ENCODE assay signal across 9 cellular contexts in the genomic region with DNA sequence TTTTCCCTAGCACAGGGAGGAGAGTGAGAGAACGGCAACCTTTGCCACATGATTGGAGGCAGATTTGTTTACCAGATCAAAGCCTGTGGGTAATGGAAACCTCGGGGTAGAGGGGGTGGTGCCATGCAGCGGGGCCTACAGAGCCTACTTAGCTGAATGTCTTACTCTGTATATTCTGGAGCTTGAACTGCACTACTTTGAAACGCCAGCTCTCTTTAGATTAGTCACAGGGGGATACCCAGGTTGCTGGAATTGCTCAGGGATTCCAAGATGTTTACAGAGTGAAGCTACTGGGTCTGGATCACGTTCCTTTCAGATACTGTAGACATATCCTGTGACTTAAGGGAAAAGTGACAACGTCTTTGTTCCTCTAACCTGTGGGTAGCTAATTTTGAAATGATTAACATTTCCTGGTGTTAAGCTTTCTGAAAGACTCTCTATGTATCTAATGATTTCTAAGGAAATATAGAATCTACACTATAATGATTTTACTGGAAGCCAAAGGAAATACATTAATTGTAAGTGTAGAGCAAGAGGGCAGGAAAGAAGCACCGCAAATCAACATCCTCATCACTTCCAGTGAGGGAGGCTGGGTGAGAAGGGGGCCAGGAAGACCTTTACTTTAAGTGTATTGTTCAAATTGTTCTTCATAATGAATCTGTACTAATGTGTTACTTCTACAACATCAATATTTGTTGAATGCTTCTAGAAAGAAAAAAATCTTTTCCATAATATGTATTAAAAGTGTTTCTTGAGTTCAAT.
DNase-seq lines count a peak whose midpoint lies in the region; ATAC-seq and TF ChIP-seq lines count a peak whose summit lies in the region.
"Had no signal": no experiment of that assay in that cellular context is flagged by ENCODE, and none has a peak within 500 bp of the region (broad histone marks: within the 10 kb centered on the region; RNA-seq: fewer than 3 reads in every experiment).

No MANE protein-coding gene starts in this region.

- no peak for TF ChIP-seq CTCF in neural cell (IDR thresholded peaks at IDR 0.05; ENCODE audit: poor library complexity, severe bottlenecking)

- H3K9ac ChIP-seq in neural cell (ENCODE audit: low read length), result no peak overlapping the region

- H3K4me2 ChIP-seq in neural cell (ENCODE audit: low read length), result no peak overlapping the region

- peak; percentile 71 for DNase-seq in activated effector memory CD4-positive, alpha-beta T cell treated with anti-CD3 and anti-CD28 coated beads, Interleukin-2, amount 50 U/mL, for 16 hours
- no peak for DNase-seq in activated effector memory CD4-positive, alpha-beta T cell treated with Interleukin-2 at 50 U/mL for 16 hours
- peak; percentile 38 for DNase-seq in activated naive CD8-positive, alpha-beta T cell treated with anti-CD3 and anti-CD28 coated beads for 36 hours
- no peak for DNase-seq in DMS79 treated with DMSO at 0.1 percent for 48 hours (lab: John Stamatoyannopoulos, UW)
- DNase-seq in NCI-H146 (lab: John Stamatoyannopoulos, UW), result no peak
- no peak for DNase-seq in NCI-H748 treated with DMSO at 0.1 percent for 48 hours (lab: John Stamatoyannopoulos, UW)
- DNase-seq: mucosa of descending colon had no signal

- H3K4me1 Mint-ChIP-seq in activated naive CD8-positive, alpha-beta T cell treated with anti-CD3 and anti-CD28 coated beads for 36 hours, result peaks cover 30% of the 10 kb centered on the region

- peak overlapping the region; percentile 54 for H3K4me3 Mint-ChIP-seq in activated naive CD8-positive, alpha-beta T cell treated with anti-CD3 and anti-CD28 coated beads for 36 hours

- TF ChIP-seq EP300 in neural cell (conservative IDR thresholded peaks at IDR 0.05; ENCODE audit: poor library complexity, severe bottlenecking), result no peak

- H4K20me1 ChIP-seq in neural cell (ENCODE audit: insufficient read depth), result no peaks in the 10 kb centered on the region

- no peaks in the 10 kb centered on the region for H3K27me3 Mint-ChIP-seq in activated naive CD8-positive, alpha-beta T cell treated with anti-CD3 and anti-CD28 coated beads for 36 hours

- H3K27ac ChIP-seq in neural cell (ENCODE audit: low read length), result peak overlapping the region; percentile 29

- H3K79me2 ChIP-seq in neural cell (replicated peaks; ENCODE audit: insufficient read depth, low read length), result no peaks in the 10 kb centered on the region

- H3K9me2 ChIP-seq in neural cell (ENCODE audit: insufficient read depth, low read length), result no peaks in the 10 kb centered on the region

- no peaks in the 10 kb centered on the region for H3K27me3 ChIP-seq in neural cell (ENCODE audit: insufficient read depth, low read depth, low read length)

- no peaks in the 10 kb centered on the region for H3K9me3 ChIP-seq in neural cell (ENCODE audit: low read length)
- H3K9me3 ChIP-seq: mucosa of descending colon had no signal

- H3K9me3 Mint-ChIP-seq in activated naive CD8-positive, alpha-beta T cell treated with anti-CD3 and anti-CD28 coated beads for 36 hours, result no peaks in the 10 kb centered on the region

- H2AFZ ChIP-seq in neural cell (ENCODE audit: low read depth, low read length), result no peak overlapping the region

- no peak for ATAC-seq in HG03342 (IDR thresholded peaks at IDR 0.05; ENCODE audit: unreplicated experiment)
- ATAC-seq: mucosa of descending colon had no signal

- H3K4me3 ChIP-seq in neural cell (ENCODE audit: low read length), result no peak overlapping the region
- H3K4me3 ChIP-seq: mucosa of descending colon had no signal

- H3K36me3 Mint-ChIP-seq in activated naive CD8-positive, alpha-beta T cell treated with anti-CD3 and anti-CD28 coated beads for 36 hours, result no peaks in the 10 kb centered on the region

- H3K36me3 ChIP-seq in neural cell (ENCODE audit: insufficient read depth, low read length), result no peaks in the 10 kb centered on the region

- peak overlapping the region; percentile 89 for H3K27ac Mint-ChIP-seq in activated naive CD8-positive, alpha-beta T cell treated with anti-CD3 and anti-CD28 coated beads for 36 hours

- TF ChIP-seq RAD21 in neural cell (conservative IDR thresholded peaks at IDR 0.05), result no peak

- no peaks in the 10 kb centered on the region for H3F3A ChIP-seq in neural cell (ENCODE audit: insufficient read depth, low read length, poor library complexity, severe bottlenecking)

TF ChIP-seq in neural cell, 6 proteins besides CTCF, POLR2A, EP300 and RAD21:
- TF ChIP-seq, protein P1, sequence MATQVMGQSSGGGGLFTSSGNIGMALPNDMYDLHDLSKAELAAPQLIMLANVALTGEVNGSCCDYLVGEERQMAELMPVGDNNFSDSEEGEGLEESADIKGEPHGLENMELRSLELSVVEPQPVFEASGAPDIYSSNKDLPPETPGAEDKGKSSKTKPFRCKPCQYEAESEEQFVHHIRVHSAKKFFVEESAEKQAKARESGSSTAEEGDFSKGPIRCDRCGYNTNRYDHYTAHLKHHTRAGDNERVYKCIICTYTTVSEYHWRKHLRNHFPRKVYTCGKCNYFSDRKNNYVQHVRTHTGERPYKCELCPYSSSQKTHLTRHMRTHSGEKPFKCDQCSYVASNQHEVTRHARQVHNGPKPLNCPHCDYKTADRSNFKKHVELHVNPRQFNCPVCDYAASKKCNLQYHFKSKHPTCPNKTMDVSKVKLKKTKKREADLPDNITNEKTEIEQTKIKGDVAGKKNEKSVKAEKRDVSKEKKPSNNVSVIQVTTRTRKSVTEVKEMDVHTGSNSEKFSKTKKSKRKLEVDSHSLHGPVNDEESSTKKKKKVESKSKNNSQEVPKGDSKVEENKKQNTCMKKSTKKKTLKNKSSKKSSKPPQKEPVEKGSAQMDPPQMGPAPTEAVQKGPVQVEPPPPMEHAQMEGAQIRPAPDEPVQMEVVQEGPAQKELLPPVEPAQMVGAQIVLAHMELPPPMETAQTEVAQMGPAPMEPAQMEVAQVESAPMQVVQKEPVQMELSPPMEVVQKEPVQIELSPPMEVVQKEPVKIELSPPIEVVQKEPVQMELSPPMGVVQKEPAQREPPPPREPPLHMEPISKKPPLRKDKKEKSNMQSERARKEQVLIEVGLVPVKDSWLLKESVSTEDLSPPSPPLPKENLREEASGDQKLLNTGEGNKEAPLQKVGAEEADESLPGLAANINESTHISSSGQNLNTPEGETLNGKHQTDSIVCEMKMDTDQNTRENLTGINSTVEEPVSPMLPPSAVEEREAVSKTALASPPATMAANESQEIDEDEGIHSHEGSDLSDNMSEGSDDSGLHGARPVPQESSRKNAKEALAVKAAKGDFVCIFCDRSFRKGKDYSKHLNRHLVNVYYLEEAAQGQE (IDR thresholded peaks at IDR 0.05; ENCODE audit: borderline replicate concordance), result no peak
- TF ChIP-seq POLR2AphosphoS5 (IDR thresholded peaks at IDR 0.05), result no peak
- TF ChIP-seq SMC3 (conservative IDR thresholded peaks at IDR 0.05; ENCODE audit: poor library complexity), result no peak
- TF ChIP-seq EZH2 (IDR thresholded peaks at IDR 0.05; ENCODE audit: borderline replicate concordance, insufficient read depth, low read length, poor library complexity, severe bottlenecking), result no peak
- TF ChIP-seq MXI1 (conservative IDR thresholded peaks at IDR 0.05; ENCODE audit: poor library complexity, severe bottlenecking), result no peak
- no peak for TF ChIP-seq TAF1 (IDR thresholded peaks at IDR 0.05; ENCODE audit: low read depth)
TF ChIP-seq in neural cell: peak in this region for 0.

Comparison
In these comparisons a context has a peak if more than half of its experiments do, and no peak if none do; other contexts are left out.
1. DNase-seq: peak in activated effector memory CD4-positive, alpha-beta T cell treated with anti-CD3 and anti-CD28 coated beads, Interleukin-2, amount 50 U/mL, for 16 hours (single experiment) and activated naive CD8-positive, alpha-beta T cell treated with anti-CD3 and anti-CD28 coated beads for 36 hours (single experiment); none in activated effector memory CD4-positive, alpha-beta T cell treated with Interleukin-2 at 50 U/mL for 16 hours (single experiment), DMS79 treated with DMSO at 0.1 percent for 48 hours (single experiment), NCI-H146 (single experiment) and NCI-H748 treated with DMSO at 0.1 percent for 48 hours (single experiment).